ENCODE assay signal across 17 cellular contexts in the genomic region with DNA sequence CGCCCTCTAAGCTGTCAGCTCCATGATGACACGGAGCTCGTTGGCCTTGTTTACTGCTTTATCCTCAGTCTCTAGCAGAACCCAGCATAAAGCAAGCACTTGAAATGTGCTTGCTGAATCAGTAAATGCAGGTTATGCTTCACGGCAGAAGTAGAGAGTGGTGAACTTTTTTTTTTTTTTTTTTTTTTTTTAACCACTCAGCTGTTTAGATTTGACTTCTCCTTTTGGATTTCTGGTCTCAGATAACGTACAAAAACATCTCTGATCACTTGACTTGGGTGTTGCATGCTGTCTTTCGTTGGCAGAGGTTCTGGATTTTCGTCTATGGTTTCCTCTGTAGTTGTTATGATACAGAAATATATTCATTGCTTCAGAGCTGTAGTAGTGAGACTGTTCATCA.
DNase-seq lines count a peak whose midpoint lies in the region; ATAC-seq and TF ChIP-seq lines count a peak whose summit lies in the region.
"Had no signal": no experiment of that assay in that cellular context is flagged by ENCODE, and none has a peak within 500 bp of the region (broad histone marks: within the 10 kb centered on the region; RNA-seq: fewer than 3 reads in every experiment).

No MANE protein-coding gene starts in this region.

- H3K4me1 Mint-ChIP-seq in brain, result peaks cover 27% of the 10 kb centered on the region

- no peak for TF ChIP-seq CTCF in brain (conservative IDR thresholded peaks at IDR 0.05)

- H2AFZ ChIP-seq in neuron (ENCODE audit: low read depth, low read length), result no peak overlapping the region

- no peak for ATAC-seq in HG03045 (IDR thresholded peaks at IDR 0.05; ENCODE audit: unreplicated experiment)
- ATAC-seq: SK-N-SH treated with all-trans-retinoic acid at 6 μM for 48 hours had no signal

- H3K36me3 ChIP-seq in neuron (ENCODE audit: insufficient read depth, low read length), result no peaks in the 10 kb centered on the region

- DNase-seq in DMS53 (lab: John Stamatoyannopoulos, UW) (peak; percentile 33), DMS53 treated with DMSO at 0.1 percent for 48 hours (lab: John Stamatoyannopoulos, UW; ENCODE audit: unreplicated experiment) (no peak), CD1c-positive myeloid dendritic cell (ENCODE audit: extremely low spot score) (peak; percentile 57), iPS-NIHi11 (ENCODE audit: low spot score) (no peak)
- no peak for DNase-seq in stimulated activated CD8-positive, alpha-beta memory T cell treated with anti-CD3 and anti-CD28 coated beads, Interleukin-4, amount 100 ng/mL, for 48 hours
- DNase-seq: EL, NCI-H1417 treated with DMSO at 0.1 percent for 48 hours, NCI-H1930, NCI-H2171 treated with DMSO at 0.1 percent for 48 hours, NCI-H446 treated with DMSO at 0.1 percent for 48 hours, NCI-H774, SHP77 treated with DMSO at 0.1 percent for 48 hours had no signal

- H3K9me3 Mint-ChIP-seq in brain, result peaks cover 0 to 9% (median 2%) of the 10 kb centered on the region in 5 experiments

- H3K4me3 Mint-ChIP-seq in brain, result peak overlapping the region in 4 of 5 experiments; percentile 10 to 55 (median 30)
- H3K4me3 Mint-ChIP-seq: IgD-negative memory B cell had no signal

- H3K27me3 Mint-ChIP-seq in brain, result peaks cover 10% of the 10 kb centered on the region

- H3K27me3 ChIP-seq in neuron (ENCODE audit: insufficient read depth, low read length), result no peaks in the 10 kb centered on the region

- H3K36me3 Mint-ChIP-seq in brain, result no peaks in the 10 kb centered on the region
- H3K36me3 Mint-ChIP-seq: IgD-negative memory B cell had no signal

- H3K4me3 ChIP-seq in neuron (ENCODE audit: low read length), result peak overlapping the region; percentile 22

- H3K27ac Mint-ChIP-seq in brain, result peak overlapping the region in 3 of 5 experiments; percentile 55 to 77 (median 77)
- H3K27ac Mint-ChIP-seq: IgD-negative memory B cell had no signal

- peaks cover 2% of the 10 kb centered on the region for H3K9me3 ChIP-seq in neuron (ENCODE audit: low read length)

- peaks cover 34% of the 10 kb centered on the region for H3K4me1 ChIP-seq in neuron (ENCODE audit: insufficient read depth, low read length)

Comparison
In these comparisons a context has a peak if more than half of its experiments do, and no peak if none do; other contexts are left out.
1. DNase-seq: peak in DMS53 (single experiment) and CD1c-positive myeloid dendritic cell (single experiment); none in DMS53 treated with DMSO at 0.1 percent for 48 hours (single experiment), stimulated activated CD8-positive, alpha-beta memory T cell treated with anti-CD3 and anti-CD28 coated beads, Interleukin-4, amount 100 ng/mL, for 48 hours (single experiment) and iPS-NIHi11 (single experiment).